In the genomic region with DNA sequence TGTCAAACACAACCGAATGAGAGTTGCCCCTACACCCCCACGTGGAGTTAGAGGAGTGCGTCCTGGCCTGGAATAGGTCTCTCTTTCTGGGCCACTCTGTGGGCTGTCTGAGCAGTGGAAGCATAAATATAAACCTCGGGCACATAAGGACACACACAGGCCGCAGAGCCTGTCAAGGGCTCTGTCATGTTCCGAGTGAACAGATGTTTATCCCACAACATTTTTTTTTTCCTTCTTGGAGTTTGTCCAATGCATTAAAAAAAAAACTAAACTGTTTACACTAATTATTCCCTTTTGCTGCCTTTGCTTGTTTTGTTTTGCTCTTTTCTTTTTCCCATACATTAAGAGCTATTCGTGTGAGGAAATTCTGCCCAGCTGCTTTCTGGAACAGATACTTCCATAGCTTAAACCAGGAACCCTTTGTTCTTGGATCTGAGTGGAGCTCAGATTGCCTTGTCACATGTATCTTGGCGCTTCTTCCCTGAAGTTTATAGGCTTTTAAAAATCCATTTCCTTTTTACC, we compare ENCODE assay signal across 13 cellular contexts.
DNase-seq lines count a peak whose midpoint lies in the region; ATAC-seq, FAIRE-seq and TF ChIP-seq lines count a peak whose summit lies in the region.
"Had no signal": no experiment of that assay in that cellular context is flagged by ENCODE, and none has a peak within 500 bp of the region (broad histone marks: within the 10 kb centered on the region; RNA-seq: fewer than 3 reads in every experiment).

No MANE protein-coding gene starts in this region.

- FAIRE-seq in pancreas (lab: Jason Lieb, UNC) (no peak), small intestine (lab: Jason Lieb, UNC) (no peak)
- FAIRE-seq: colon, islet of Langerhans had no signal

- H3K4me1 ChIP-seq in pancreas = peaks cover 0 to 16% (median 0%) of the 10 kb centered on the region in 3 donors
- H3K4me1 ChIP-seq in small intestine (ENCODE audit: control insufficient read depth in 2 of 2, insufficient read depth in 1 of 2, low read depth in 1 of 2, low read length in 1 of 2) = no peaks in the 10 kb centered on the region

- TF ChIP-seq CTCF in fibroblast of the aortic adventitia (IDR thresholded peaks at IDR 0.05; ENCODE audit: insufficient read depth, low read length) (no peak), pancreas (IDR thresholded peaks at IDR 0.05) (no peak)

- DNase-seq in AG20443 (ENCODE audit: low spot score) (peak; percentile 18), NCI-H2171 (lab: John Stamatoyannopoulos, UW) (peak; percentile 77), fibroblast of the aortic adventitia (ENCODE audit: low read depth) (peak; percentile 9), pancreas (no peak), HuH-7.5 (ENCODE audit: low spot score) (no peak), kidney glomerular epithelial cell (lab: John Stamatoyannopoulos, UW) (no peak), small intestine (no peak)
- DNase-seq: right lobe of liver, T-cell had no signal

- H3K27ac ChIP-seq in pancreas (no peak overlapping the region), small intestine (ENCODE audit: low read depth in 1 of 2, low read length in 1 of 2) (peak overlapping the region in 1 of 2 donors; percentile 16)
- H3K27ac ChIP-seq: right lobe of liver had no signal

- H3K4me3 ChIP-seq in fibroblast of the aortic adventitia (ENCODE audit: low read depth, low read length) = no peak overlapping the region
- H3K4me3 ChIP-seq in pancreas = no peak overlapping the region
- H3K4me3 ChIP-seq in small intestine (ENCODE audit: low read depth in 1 of 2, low read length in 2 of 2) = no peak overlapping the region
- H3K4me3 ChIP-seq: right lobe of liver had no signal

- intact Hi-C loops in pancreas (cut with DNase I) = no loop called here

- 34 to 37% methylated on average over 8 of the region's 8 CpGs for WGBS in pancreas, 2 donors
- 53 to 75% (median 69%) methylated on average over 8 of the region's 8 CpGs for WGBS in small intestine, 3 donors

- no peaks in the 10 kb centered on the region for H3K27me3 ChIP-seq in pancreas
- H3K27me3 ChIP-seq in small intestine (ENCODE audit: control insufficient read depth in 2 of 2, insufficient read depth in 2 of 2, low read length in 2 of 2) = no peaks in the 10 kb centered on the region
- H3K27me3 ChIP-seq: right lobe of liver had no signal

- ATAC-seq in pancreas (peak; percentile 46 to 74 (median 62)), GM19397 (IDR thresholded peaks at IDR 0.05; ENCODE audit: unreplicated experiment) (no peak)
- ATAC-seq: stimulated activated effector memory CD8-positive, alpha-beta T cell treated with anti-CD3 and anti-CD28 coated beads, Interleukin-12 subunit alpha, Interleukin-12 subunit beta, amount 100 ng/mL, for 72 hours; T-cell had no signal

- H3K36me3 ChIP-seq in pancreas (no peaks in the 10 kb centered on the region), small intestine (ENCODE audit: control insufficient read depth in 2 of 2, insufficient read depth in 2 of 2, low read length in 2 of 2) (no peaks in the 10 kb centered on the region)
- H3K36me3 ChIP-seq: right lobe of liver had no signal

- no peaks in the 10 kb centered on the region for H3K9me3 ChIP-seq in pancreas
- no peaks in the 10 kb centered on the region for H3K9me3 ChIP-seq in small intestine (ENCODE audit: control insufficient read depth, low read depth)
- H3K9me3 ChIP-seq: right lobe of liver had no signal

Comparison
In these comparisons a context has a peak if more than half of its experiments do, and no peak if none do; other contexts are left out.
1. DNase-seq: peak in AG20443 (single experiment), NCI-H2171 (single experiment) and fibroblast of the aortic adventitia (single experiment); none in pancreas (0 of 6), HuH-7.5 (single experiment), kidney glomerular epithelial cell (single experiment) and small intestine (single experiment).